Comparison of ENCODE assay signal across 20 cellular contexts in genomic region chr13:30362869-30363268, GRCh38. TPM values are rescaled to one million over a fixed set of nuclear protein-coding genes. Genes with fewer than 3 reads are reported as not detected.
DNase-seq lines count a peak whose midpoint lies in the region; ATAC-seq and TF ChIP-seq lines count a peak whose summit lies in the region.
"Had no signal": no experiment of that assay in that cellular context is flagged by ENCODE, and none has a peak within 500 bp of the region (broad histone marks: within the 10 kb centered on the region; RNA-seq: fewer than 3 reads in every experiment).

No MANE protein-coding gene starts in this region.

- intact Hi-C loops in left ventricle myocardium superior (cut with micrococcal nuclease) = no loop called here

- H3K4me2 ChIP-seq in DND-41 (ENCODE audit: insufficient read depth, low read length) = no peak overlapping the region
- H3K4me2 ChIP-seq in smooth muscle cell = no peak overlapping the region

- TF ChIP-seq CTCF in DND-41 (IDR thresholded peaks at IDR 0.05; ENCODE audit: borderline replicate concordance, extremely low read depth, low read length, poor library complexity, severe bottlenecking) (no peak), smooth muscle cell (IDR thresholded peaks at IDR 0.05; ENCODE audit: borderline replicate concordance, insufficient read depth, poor library complexity, severe bottlenecking) (no peak), RWPE1 (conservative IDR thresholded peaks at IDR 0.05; ENCODE audit: low read depth) (no peak)

- H3K27me3 ChIP-seq in DND-41 (ENCODE audit: insufficient read depth, low read length, poor library complexity) = no peaks in the 10 kb centered on the region
- H3K27me3 ChIP-seq in adipocyte (replicated peaks; ENCODE audit: control insufficient read depth, insufficient read depth, low read length) = no peaks in the 10 kb centered on the region
- H3K27me3 ChIP-seq in smooth muscle cell (ENCODE audit: low read depth) = no peaks in the 10 kb centered on the region
- H3K27me3 ChIP-seq: colonic mucosa, neutrophil, sigmoid colon, SJSA1 had no signal

- POLR2A ChIA-PET in RWPE1 (lab: Yijun Ruan, JAX; ENCODE audit: low non-redundant PET) = no interaction called here

- H3K4me3 ChIP-seq in DND-41 (ENCODE audit: low read depth in 1 of 2, low read length in 2 of 2) (no peak overlapping the region), adipocyte (ENCODE audit: low read length) (peak overlapping the region; percentile 55), smooth muscle cell (no peak overlapping the region)
- H3K4me3 ChIP-seq: colonic mucosa, sigmoid colon, SJSA1 had no signal

- DNase-seq in DND-41 (no peak), adipocyte (ENCODE audit: low read depth) (no peak), left ventricle myocardium superior (peak; percentile 39), smooth muscle cell (lab: John Stamatoyannopoulos, UW; ENCODE audit: unreplicated experiment) (no peak), T-helper 1 cell (no peak), H4 (ENCODE audit: low spot score) (no peak), COLO829 (ENCODE audit: low spot score) (no peak), RWPE1 (ENCODE audit: low spot score) (no peak)
- DNase-seq: activated CD4-positive, alpha-beta T cell treated with anti-CD3 and anti-CD28 coated beads for 36 hours; AML-193; colonic mucosa; head of caudate nucleus; mesendoderm; NCI-H2029; NCI-H524; sigmoid colon; T-helper 9 cell had no signal

- CTCF ChIA-PET in RWPE1 (lab: Yijun Ruan, JAX) = no interaction called here

- H3K9ac ChIP-seq in DND-41 (ENCODE audit: low read depth, low read length) (no peak overlapping the region), adipocyte (ENCODE audit: low read length) (peak overlapping the region; percentile 62), smooth muscle cell (ENCODE audit: low read depth) (no peak overlapping the region)

- no peak overlapping the region for H2AFZ ChIP-seq in DND-41 (ENCODE audit: low read depth, low read length)
- H2AFZ ChIP-seq in smooth muscle cell (ENCODE audit: low read depth) = peak overlapping the region; percentile 63

- no peak for ATAC-seq in DND-41 (ENCODE audit: insufficient read depth, low read depth)
- peak; percentile 50 for ATAC-seq in left ventricle myocardium superior
- ATAC-seq: activated CD4-positive, alpha-beta T cell treated with anti-CD3 and anti-CD28 coated beads for 36 hours had no signal

- H3K79me2 ChIP-seq in DND-41 (ENCODE audit: insufficient read depth, low read length) (no peaks in the 10 kb centered on the region), smooth muscle cell (ENCODE audit: low read depth) (no peaks in the 10 kb centered on the region)

- 75% methylated on average over 12 of the region's 12 CpGs for WGBS in smooth muscle cell (ENCODE audit: low lambda C conversion rate)

- peak overlapping the region; percentile 52; the same call in 1 of the 2 replicates for H3K27ac ChIP-seq in DND-41 (ENCODE audit: low read length)
- no peak overlapping the region for H3K27ac ChIP-seq in smooth muscle cell (ENCODE audit: low read depth)
- no peak overlapping the region for H3K27ac ChIP-seq in RWPE1
- H3K27ac ChIP-seq: colonic mucosa, epithelial cell of prostate, neutrophil, SJSA1 had no signal

- H3K36me3 ChIP-seq in DND-41 (ENCODE audit: insufficient read depth, low read length) (peaks cover 23% of the 10 kb centered on the region), adipocyte (ENCODE audit: control insufficient read depth, insufficient read depth, low read length, severe bottlenecking) (no peaks in the 10 kb centered on the region), smooth muscle cell (ENCODE audit: low read depth) (no peaks in the 10 kb centered on the region)
- H3K36me3 ChIP-seq: colonic mucosa, neutrophil, sigmoid colon, SJSA1 had no signal

- H3K4me1 ChIP-seq in DND-41 (ENCODE audit: insufficient read depth, low read length) (peaks cover 23% of the 10 kb centered on the region), adipocyte (ENCODE audit: control insufficient read depth, insufficient read depth, low read length) (peaks cover 20% of the 10 kb centered on the region), smooth muscle cell (ENCODE audit: low read depth) (no peaks in the 10 kb centered on the region)
- H3K4me1 ChIP-seq: colonic mucosa, sigmoid colon had no signal

- H4K20me1 ChIP-seq in DND-41 (ENCODE audit: insufficient read depth, low read length) (no peaks in the 10 kb centered on the region), smooth muscle cell (ENCODE audit: low read depth) (no peaks in the 10 kb centered on the region)

- peaks cover 2% of the 10 kb centered on the region for H3F3A ChIP-seq in smooth muscle cell (ENCODE audit: low read depth)

- H3K9me3 ChIP-seq in DND-41 (ENCODE audit: insufficient read depth, low read length, severe bottlenecking) (no peaks in the 10 kb centered on the region), adipocyte (ENCODE audit: control insufficient read depth, low read length) (no peaks in the 10 kb centered on the region), smooth muscle cell (replicated peaks; ENCODE audit: low read depth) (no peaks in the 10 kb centered on the region)
- H3K9me3 ChIP-seq: colonic mucosa, neutrophil, sigmoid colon, SJSA1 had no signal

RNA-seq across cellular contexts. Expression of gene KATNAL1, which starts 55.5 kb away (rescaled TPM):
- total RNA-seq in left ventricle myocardium superior (36.6 TPM), smooth muscle cell (35.1 and 37.3 TPM in 2 replicates)
- polyA plus RNA-seq in smooth muscle cell = 9.9 and 12.4 TPM in 2 replicates
- total RNA-seq in H4 (2014; rRNA removed; shearing (Covaris generic)) = 10.7 and 12.8 TPM in 2 replicates

RNA-seq across cellular contexts. Expression of gene UBE2L5, which starts 59.4 kb away (rescaled TPM):
- total RNA-seq in left ventricle myocardium superior = not detected
- not detected in 2 replicates for total RNA-seq in smooth muscle cell
- 0.89 TPM in 1 of 2 replicates, not detected in the other for polyA plus RNA-seq in smooth muscle cell
- not detected in 2 replicates for total RNA-seq in H4 (2014; rRNA removed; shearing (Covaris generic))
- total RNA-seq: colonic mucosa, SJSA1 had no signal
